ENCODE assay signal across 1 cellular context in the genomic region with DNA sequence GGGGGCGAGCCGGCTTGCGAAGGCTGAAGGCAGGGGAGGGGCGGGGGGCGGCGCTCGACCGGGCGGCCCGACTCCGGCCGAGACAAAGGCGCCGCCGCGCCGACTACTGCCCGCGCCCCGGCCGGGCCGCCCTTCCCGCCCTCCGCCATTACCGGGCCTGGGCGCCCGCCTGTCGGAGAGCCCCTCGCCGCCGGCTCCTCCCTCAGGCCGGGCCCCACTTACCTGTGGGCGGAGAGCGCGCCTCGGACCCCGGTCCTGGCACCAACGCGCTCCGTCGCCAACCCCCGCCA.
TF ChIP-seq lines count a peak whose summit lies in the region.

No MANE protein-coding gene starts in this region.

TF ChIP-seq in K562, 482 proteins besides CTCF, POLR2A, EP300 and RAD21 (continued from another document):
- TF ChIP-seq, protein P1, sequence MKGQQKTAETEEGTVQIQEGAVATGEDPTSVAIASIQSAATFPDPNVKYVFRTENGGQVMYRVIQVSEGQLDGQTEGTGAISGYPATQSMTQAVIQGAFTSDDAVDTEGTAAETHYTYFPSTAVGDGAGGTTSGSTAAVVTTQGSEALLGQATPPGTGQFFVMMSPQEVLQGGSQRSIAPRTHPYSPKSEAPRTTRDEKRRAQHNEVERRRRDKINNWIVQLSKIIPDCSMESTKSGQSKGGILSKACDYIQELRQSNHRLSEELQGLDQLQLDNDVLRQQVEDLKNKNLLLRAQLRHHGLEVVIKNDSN (CRISPR knock-in tag; IDR thresholded peaks at IDR 0.05), result no peak
- TF ChIP-seq, protein P2, sequence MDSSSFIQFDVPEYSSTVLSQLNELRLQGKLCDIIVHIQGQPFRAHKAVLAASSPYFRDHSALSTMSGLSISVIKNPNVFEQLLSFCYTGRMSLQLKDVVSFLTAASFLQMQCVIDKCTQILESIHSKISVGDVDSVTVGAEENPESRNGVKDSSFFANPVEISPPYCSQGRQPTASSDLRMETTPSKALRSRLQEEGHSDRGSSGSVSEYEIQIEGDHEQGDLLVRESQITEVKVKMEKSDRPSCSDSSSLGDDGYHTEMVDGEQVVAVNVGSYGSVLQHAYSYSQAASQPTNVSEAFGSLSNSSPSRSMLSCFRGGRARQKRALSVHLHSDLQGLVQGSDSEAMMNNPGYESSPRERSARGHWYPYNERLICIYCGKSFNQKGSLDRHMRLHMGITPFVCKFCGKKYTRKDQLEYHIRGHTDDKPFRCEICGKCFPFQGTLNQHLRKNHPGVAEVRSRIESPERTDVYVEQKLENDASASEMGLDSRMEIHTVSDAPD (CRISPR knock-in tag; IDR thresholded peaks at IDR 0.05), result no peak
- TF ChIP-seq ATF6 (CRISPR knock-in tag; IDR thresholded peaks at IDR 0.05), result no peak
- TF ChIP-seq GATAD2A (IDR thresholded peaks at IDR 0.05), result no peak
- TF ChIP-seq, protein P3, sequence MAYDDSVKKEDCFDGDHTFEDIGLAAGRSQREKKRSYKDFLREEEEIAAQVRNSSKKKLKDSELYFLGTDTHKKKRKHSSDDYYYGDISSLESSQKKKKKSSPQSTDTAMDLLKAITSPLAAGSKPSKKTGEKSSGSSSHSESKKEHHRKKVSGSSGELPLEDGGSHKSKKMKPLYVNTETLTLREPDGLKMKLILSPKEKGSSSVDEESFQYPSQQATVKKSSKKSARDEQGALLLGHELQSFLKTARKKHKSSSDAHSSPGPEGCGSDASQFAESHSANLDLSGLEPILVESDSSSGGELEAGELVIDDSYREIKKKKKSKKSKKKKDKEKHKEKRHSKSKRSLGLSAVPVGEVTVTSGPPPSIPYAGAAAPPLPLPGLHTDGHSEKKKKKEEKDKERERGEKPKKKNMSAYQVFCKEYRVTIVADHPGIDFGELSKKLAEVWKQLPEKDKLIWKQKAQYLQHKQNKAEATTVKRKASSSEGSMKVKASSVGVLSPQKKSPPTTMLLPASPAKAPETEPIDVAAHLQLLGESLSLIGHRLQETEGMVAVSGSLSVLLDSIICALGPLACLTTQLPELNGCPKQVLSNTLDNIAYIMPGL (CRISPR knock-in tag; IDR thresholded peaks at IDR 0.05), result 0 out of 2 replicates have a peak, but pooled peaks have one; percentile 8
- TF ChIP-seq, protein P4, sequence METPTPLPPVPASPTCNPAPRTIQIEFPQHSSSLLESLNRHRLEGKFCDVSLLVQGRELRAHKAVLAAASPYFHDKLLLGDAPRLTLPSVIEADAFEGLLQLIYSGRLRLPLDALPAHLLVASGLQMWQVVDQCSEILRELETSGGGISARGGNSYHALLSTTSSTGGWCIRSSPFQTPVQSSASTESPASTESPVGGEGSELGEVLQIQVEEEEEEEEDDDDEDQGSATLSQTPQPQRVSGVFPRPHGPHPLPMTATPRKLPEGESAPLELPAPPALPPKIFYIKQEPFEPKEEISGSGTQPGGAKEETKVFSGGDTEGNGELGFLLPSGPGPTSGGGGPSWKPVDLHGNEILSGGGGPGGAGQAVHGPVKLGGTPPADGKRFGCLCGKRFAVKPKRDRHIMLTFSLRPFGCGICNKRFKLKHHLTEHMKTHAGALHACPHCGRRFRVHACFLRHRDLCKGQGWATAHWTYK (CRISPR knock-in tag; IDR thresholded peaks at IDR 0.05), result no peak
- TF ChIP-seq ZNF354B (CRISPR knock-in tag; IDR thresholded peaks at IDR 0.05), result no peak
- no peak for TF ChIP-seq KAT2B (IDR thresholded peaks at IDR 0.05; ENCODE audit: low read depth, low read length)
- TF ChIP-seq CBFA2T2 (conservative IDR thresholded peaks at IDR 0.05), result no peak
- TF ChIP-seq ZNF175 (CRISPR knock-in tag; IDR thresholded peaks at IDR 0.05; ENCODE audit: low read depth), result no peak
- no peak for TF ChIP-seq RCOR1 (IDR thresholded peaks at IDR 0.05; ENCODE audit: borderline replicate concordance in 1 of 2, low read depth in 2 of 2, low read length in 2 of 2)
- TF ChIP-seq USF2 (CRISPR knock-in tag; IDR thresholded peaks at IDR 0.05), result no peak
- TF ChIP-seq ZNF75A (CRISPR knock-in tag; IDR thresholded peaks at IDR 0.05), result no peak
- no peak for TF ChIP-seq POU5F1 (IDR thresholded peaks at IDR 0.05; ENCODE audit: borderline replicate concordance, low read depth, low read length, partially characterized antibody)
- TF ChIP-seq KLF1 (tag; IDR thresholded peaks at IDR 0.05), result no peak
- TF ChIP-seq ZNF77 (CRISPR knock-in tag; IDR thresholded peaks at IDR 0.05), result no peak
- TF ChIP-seq, protein P5, sequence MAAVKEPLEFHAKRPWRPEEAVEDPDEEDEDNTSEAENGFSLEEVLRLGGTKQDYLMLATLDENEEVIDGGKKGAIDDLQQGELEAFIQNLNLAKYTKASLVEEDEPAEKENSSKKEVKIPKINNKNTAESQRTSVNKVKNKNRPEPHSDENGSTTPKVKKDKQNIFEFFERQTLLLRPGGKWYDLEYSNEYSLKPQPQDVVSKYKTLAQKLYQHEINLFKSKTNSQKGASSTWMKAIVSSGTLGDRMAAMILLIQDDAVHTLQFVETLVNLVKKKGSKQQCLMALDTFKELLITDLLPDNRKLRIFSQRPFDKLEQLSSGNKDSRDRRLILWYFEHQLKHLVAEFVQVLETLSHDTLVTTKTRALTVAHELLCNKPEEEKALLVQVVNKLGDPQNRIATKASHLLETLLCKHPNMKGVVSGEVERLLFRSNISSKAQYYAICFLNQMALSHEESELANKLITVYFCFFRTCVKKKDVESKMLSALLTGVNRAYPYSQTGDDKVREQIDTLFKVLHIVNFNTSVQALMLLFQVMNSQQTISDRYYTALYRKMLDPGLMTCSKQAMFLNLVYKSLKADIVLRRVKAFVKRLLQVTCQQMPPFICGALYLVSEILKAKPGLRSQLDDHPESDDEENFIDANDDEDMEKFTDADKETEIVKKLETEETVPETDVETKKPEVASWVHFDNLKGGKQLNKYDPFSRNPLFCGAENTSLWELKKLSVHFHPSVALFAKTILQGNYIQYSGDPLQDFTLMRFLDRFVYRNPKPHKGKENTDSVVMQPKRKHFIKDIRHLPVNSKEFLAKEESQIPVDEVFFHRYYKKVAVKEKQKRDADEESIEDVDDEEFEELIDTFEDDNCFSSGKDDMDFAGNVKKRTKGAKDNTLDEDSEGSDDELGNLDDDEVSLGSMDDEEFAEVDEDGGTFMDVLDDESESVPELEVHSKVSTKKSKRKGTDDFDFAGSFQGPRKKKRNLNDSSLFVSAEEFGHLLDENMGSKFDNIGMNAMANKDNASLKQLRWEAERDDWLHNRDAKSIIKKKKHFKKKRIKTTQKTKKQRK (IDR thresholded peaks at IDR 0.05; ENCODE audit: borderline replicate concordance, low read depth, low read length), result no peak
- TF ChIP-seq, protein P6, sequence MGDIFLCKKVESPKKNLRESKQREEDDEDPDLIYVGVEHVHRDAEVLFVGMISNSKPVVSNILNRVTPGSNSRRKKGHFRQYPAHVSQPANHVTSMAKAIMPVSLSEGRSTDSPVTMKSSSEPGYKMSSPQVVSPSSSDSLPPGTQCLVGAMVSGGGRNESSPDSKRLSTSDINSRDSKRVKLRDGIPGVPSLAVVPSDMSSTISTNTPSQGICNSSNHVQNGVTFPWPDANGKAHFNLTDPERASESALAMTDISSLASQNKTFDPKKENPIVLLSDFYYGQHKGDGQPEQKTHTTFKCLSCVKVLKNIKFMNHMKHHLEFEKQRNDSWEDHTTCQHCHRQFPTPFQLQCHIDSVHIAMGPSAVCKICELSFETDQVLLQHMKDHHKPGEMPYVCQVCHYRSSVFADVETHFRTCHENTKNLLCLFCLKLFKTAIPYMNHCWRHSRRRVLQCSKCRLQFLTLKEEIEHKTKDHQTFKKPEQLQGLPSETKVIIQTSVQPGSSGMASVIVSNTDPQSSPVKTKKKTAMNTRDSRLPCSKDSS (IDR thresholded peaks at IDR 0.05; ENCODE audit: low read depth, partially characterized antibody), result no peak
- TF ChIP-seq STAT6 (CRISPR knock-in tag; IDR thresholded peaks at IDR 0.05), result no peak
